ENCODE assay signal across 37 cellular contexts in the genomic region with DNA sequence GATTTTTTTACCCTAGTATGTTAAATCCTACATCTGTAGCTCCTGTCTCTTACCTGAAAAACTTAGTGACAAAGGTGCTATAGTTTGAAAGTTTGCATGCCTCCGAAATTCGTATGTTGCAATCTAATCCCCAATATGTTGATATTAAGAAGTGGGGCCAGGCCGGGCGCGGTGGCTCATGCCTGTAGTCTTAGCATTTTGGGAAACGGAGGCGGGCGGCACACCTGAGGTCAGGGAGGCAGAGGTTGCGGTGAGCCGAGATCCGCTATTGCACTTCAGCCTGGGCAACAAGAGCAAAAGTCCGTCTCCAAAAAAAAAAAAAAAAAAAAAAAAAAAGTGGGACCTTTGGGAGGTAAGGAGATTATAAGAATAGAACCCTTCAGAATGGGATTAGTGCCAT.
"Had no signal": no experiment of that assay in that cellular context is flagged by ENCODE, and none has a peak within 500 bp of the region (broad histone marks: within the 10 kb centered on the region; RNA-seq: fewer than 3 reads in every experiment).

No MANE protein-coding gene starts in this region.

- H3K9me3 Mint-ChIP-seq: activated CD4-positive, alpha-beta T cell treated with anti-CD3 and anti-CD28 coated beads, Interleukin-2, amount 10 ng/mL, durations not matched to agents 24 days and 14 days had no signal

- H3K4me1 Mint-ChIP-seq: activated B cell treated with CpG ODN at 0.5 μM for 24 hours; activated naive CD4-positive, alpha-beta T cell treated with anti-CD3 and anti-CD28 coated beads, Interleukin-2, amount 50 U/mL, for 24 hours; central memory CD8-positive, alpha-beta T cell had no signal

- H3K9me3 ChIP-seq: ascending aorta had no signal

- H3K4me1 ChIP-seq: ascending aorta had no signal

- H3K4me3 ChIP-seq: ascending aorta, cardiac muscle cell had no signal

- H3K36me3 ChIP-seq: ascending aorta, cardiac muscle cell had no signal

- H3K27ac Mint-ChIP-seq: activated B cell treated with CpG ODN at 0.5 μM for 24 hours; activated CD4-positive, alpha-beta memory T cell treated with anti-CD3 and anti-CD28 coated beads, Interleukin-2, amount 10 ng/mL, durations not matched to agents 7 days and 5 days; activated CD4-positive, alpha-beta T cell treated with anti-CD3 and anti-CD28 coated beads, Interleukin-2, amount 10 ng/mL, durations not matched to agents 24 days and 14 days; activated CD8-positive, alpha-beta memory T cell treated with anti-CD3 and anti-CD28 coated beads, Interleukin-2, amount 10 ng/mL, durations not matched to agents 7 days and 5 days; activated CD8-positive, alpha-beta T cell treated with anti-CD3 and anti-CD28 coated beads, Interleukin-2, amount 10 ng/mL, durations not matched to agents 7 days and 5 days; activated naive CD4-positive, alpha-beta T cell treated with anti-CD3 and anti-CD28 coated beads, Interleukin-2, amount 10 ng/mL, durations not matched to agents 7 days and 5 days; activated naive CD4-positive, alpha-beta T cell treated with anti-CD3 and anti-CD28 coated beads, Interleukin-2, amount 50 U/mL, for 24 hours; activated naive CD8-positive, alpha-beta T cell; activated naive CD8-positive, alpha-beta T cell treated with anti-CD3 and anti-CD28 coated beads, Interleukin-2, amount 10 ng/mL, durations not matched to agents 7 days and 5 days; activated naive CD8-positive, alpha-beta T cell treated with anti-CD3 and anti-CD28 coated beads, Interleukin-2, amount 50 U/mL, for 24 hours; activated T-cell treated with anti-CD3 and anti-CD28 coated beads, Interleukin-2, amount 50 U/mL, for 24 hours; activated T-helper 2 cell treated with anti-CD3 and anti-CD28 coated beads, Interferon-gamma antibody, Interleukin-2, Interleukin-4, amounts not matched to agents 10 μg/mL and 5 μg/mL and 100 μg/mL, durations not matched to agents 14 hours and 24 hours and 36 hours; brain; T-helper 1 cell treated with Interleukin-12 subunit alpha and Interleukin-12 subunit beta and Interleukin-4 antibody, amounts not matched to agents 30 μg/mL and 1 μg/mL, for 36 hours; T-helper 2 cell treated with Interferon-gamma antibody and Interleukin-4, amounts not matched to agents 5 μg/mL and 100 μg/mL, for 36 hours had no signal

- DNase-seq: activated B cell treated with CpG ODN at 0.5 μM for 24 hours; activated CD4-positive, alpha-beta memory T cell treated with anti-CD3 and anti-CD28 coated beads, Interleukin-2, amount 10 ng/mL, durations not matched to agents 7 days and 5 days; activated CD4-positive, alpha-beta T cell treated with anti-CD3 and anti-CD28 coated beads for 4 hours; activated CD4-positive, alpha-beta T cell treated with anti-CD3 and anti-CD28 coated beads, Interleukin-2, amount 10 ng/mL, durations not matched to agents 24 days and 14 days; activated CD4-positive, alpha-beta T cell treated with anti-CD3 and anti-CD28 coated beads, Interleukin-2, amount 50 U/mL, for 48 hours; activated CD4-positive, CD25-positive, alpha-beta regulatory T cell treated with anti-CD3 and anti-CD28 coated beads, Interleukin-2, amount 50 U/mL, for 72 hours; activated CD8-positive, alpha-beta memory T cell treated with anti-CD3 and anti-CD28 coated beads for 24 hours; activated CD8-positive, alpha-beta memory T cell treated with anti-CD3 and anti-CD28 coated beads, Interleukin-2, amount 10 ng/mL, durations not matched to agents 7 days and 5 days; activated CD8-positive, alpha-beta memory T cell treated with anti-CD3 and anti-CD28 coated beads, Interleukin-2, amount 50 U/mL, for 48 hours; activated CD8-positive, alpha-beta T cell treated with anti-CD3 and anti-CD28 coated beads, Interleukin-2, amount 10 ng/mL, durations not matched to agents 7 days and 5 days; activated effector memory CD4-positive, alpha-beta T cell treated with Interleukin-2 at 50 U/mL for 16 hours; activated gamma-delta T cell; activated naive CD4-positive, alpha-beta T cell treated with anti-CD3 and anti-CD28 coated beads, Interleukin-2, amount 10 ng/mL, durations not matched to agents 7 days and 5 days; activated naive CD4-positive, alpha-beta T cell treated with Interleukin-2 at 50 U/mL for 16 hours; activated naive CD8-positive, alpha-beta T cell treated with anti-CD3 and anti-CD28 coated beads, Interleukin-2, amount 10 ng/mL, durations not matched to agents 7 days and 5 days; activated naive CD8-positive, alpha-beta T cell treated with anti-CD3 and anti-CD28 coated beads, Interleukin-2, amount 50 U/mL, for 24 hours; activated T-cell treated with anti-CD3 and anti-CD28 coated beads, Interleukin-2, amount 50 U/mL, for 24 hours; activated T-cell treated with anti-CD3 and anti-CD28 coated beads, Interleukin-2, amount 50 U/mL, for 48 hours; amygdala; anterior cingulate cortex; caudate nucleus; cerebellar nuclear complex; T-helper 1 cell; T-helper 2 cell; T-helper 9 cell had no signal

- FAIRE-seq: bronchial epithelial cell, TTC549 had no signal

- ATAC-seq: activated CD8-positive, alpha-beta memory T cell treated with anti-CD3 and anti-CD28 coated beads, Interleukin-2, amount 10 ng/mL, durations not matched to agents 7 days and 5 days; activated CD8-positive, alpha-beta T cell treated with anti-CD3 and anti-CD28 coated beads, Interleukin-2, amount 10 ng/mL, durations not matched to agents 7 days and 5 days; activated naive CD8-positive, alpha-beta T cell treated with anti-CD3 and anti-CD28 coated beads, Interleukin-2, amount 50 U/mL, for 24 hours had no signal

- H3K4me3 Mint-ChIP-seq: activated B cell treated with CpG ODN at 0.5 μM for 24 hours; activated CD4-positive, alpha-beta memory T cell treated with anti-CD3 and anti-CD28 coated beads, Interleukin-2, amount 10 ng/mL, durations not matched to agents 7 days and 5 days; activated CD4-positive, alpha-beta T cell treated with anti-CD3 and anti-CD28 coated beads, Interleukin-2, amount 10 ng/mL, durations not matched to agents 24 days and 14 days; activated CD8-positive, alpha-beta memory T cell treated with anti-CD3 and anti-CD28 coated beads, Interleukin-2, amount 10 ng/mL, durations not matched to agents 7 days and 5 days; activated CD8-positive, alpha-beta T cell treated with anti-CD3 and anti-CD28 coated beads, Interleukin-2, amount 10 ng/mL, durations not matched to agents 7 days and 5 days; activated naive CD4-positive, alpha-beta T cell treated with anti-CD3 and anti-CD28 coated beads, Interleukin-2, amount 10 ng/mL, durations not matched to agents 7 days and 5 days; activated naive CD4-positive, alpha-beta T cell treated with anti-CD3 and anti-CD28 coated beads, Interleukin-2, amount 50 U/mL, for 24 hours; activated naive CD8-positive, alpha-beta T cell; activated naive CD8-positive, alpha-beta T cell treated with anti-CD3 and anti-CD28 coated beads, Interleukin-2, amount 10 ng/mL, durations not matched to agents 7 days and 5 days; activated naive CD8-positive, alpha-beta T cell treated with anti-CD3 and anti-CD28 coated beads, Interleukin-2, amount 50 U/mL, for 24 hours; activated T-cell treated with anti-CD3 and anti-CD28 coated beads, Interleukin-2, amount 50 U/mL, for 24 hours; brain; central memory CD8-positive, alpha-beta T cell; T-helper 1 cell treated with Interleukin-12 subunit alpha and Interleukin-12 subunit beta and Interleukin-4 antibody, amounts not matched to agents 30 μg/mL and 1 μg/mL, for 36 hours; T-helper 2 cell treated with Interferon-gamma antibody and Interleukin-4, amounts not matched to agents 5 μg/mL and 100 μg/mL, for 36 hours had no signal

- H3K27me3 Mint-ChIP-seq: activated B cell treated with CpG ODN at 0.5 μM for 24 hours; activated CD4-positive, alpha-beta memory T cell treated with anti-CD3 and anti-CD28 coated beads, Interleukin-2, amount 10 ng/mL, durations not matched to agents 7 days and 5 days; activated CD4-positive, alpha-beta T cell treated with anti-CD3 and anti-CD28 coated beads, Interleukin-2, amount 10 ng/mL, durations not matched to agents 24 days and 14 days; activated CD8-positive, alpha-beta memory T cell treated with anti-CD3 and anti-CD28 coated beads, Interleukin-2, amount 10 ng/mL, durations not matched to agents 7 days and 5 days; activated naive CD4-positive, alpha-beta T cell treated with anti-CD3 and anti-CD28 coated beads, Interleukin-2, amount 10 ng/mL, durations not matched to agents 7 days and 5 days; activated naive CD4-positive, alpha-beta T cell treated with anti-CD3 and anti-CD28 coated beads, Interleukin-2, amount 50 U/mL, for 24 hours; activated naive CD8-positive, alpha-beta T cell; activated naive CD8-positive, alpha-beta T cell treated with anti-CD3 and anti-CD28 coated beads, Interleukin-2, amount 10 ng/mL, durations not matched to agents 7 days and 5 days; activated naive CD8-positive, alpha-beta T cell treated with anti-CD3 and anti-CD28 coated beads, Interleukin-2, amount 50 U/mL, for 24 hours; activated T-cell treated with anti-CD3 and anti-CD28 coated beads, Interleukin-2, amount 50 U/mL, for 24 hours; central memory CD8-positive, alpha-beta T cell had no signal

- H3K27me3 ChIP-seq: ascending aorta, cardiac muscle cell had no signal

- H3K36me3 Mint-ChIP-seq: activated CD8-positive, alpha-beta memory T cell treated with anti-CD3 and anti-CD28 coated beads, Interleukin-2, amount 10 ng/mL, durations not matched to agents 7 days and 5 days; activated naive CD4-positive, alpha-beta T cell treated with anti-CD3 and anti-CD28 coated beads, Interleukin-2, amount 10 ng/mL, durations not matched to agents 7 days and 5 days; activated naive CD4-positive, alpha-beta T cell treated with anti-CD3 and anti-CD28 coated beads, Interleukin-2, amount 50 U/mL, for 24 hours; activated naive CD8-positive, alpha-beta T cell; activated naive CD8-positive, alpha-beta T cell treated with anti-CD3 and anti-CD28 coated beads, Interleukin-2, amount 10 ng/mL, durations not matched to agents 7 days and 5 days; brain had no signal

- H3K27ac ChIP-seq: ascending aorta, cardiac muscle cell, VCaP had no signal
